ENCODE assay signal across 8 cellular contexts in the genomic region with DNA sequence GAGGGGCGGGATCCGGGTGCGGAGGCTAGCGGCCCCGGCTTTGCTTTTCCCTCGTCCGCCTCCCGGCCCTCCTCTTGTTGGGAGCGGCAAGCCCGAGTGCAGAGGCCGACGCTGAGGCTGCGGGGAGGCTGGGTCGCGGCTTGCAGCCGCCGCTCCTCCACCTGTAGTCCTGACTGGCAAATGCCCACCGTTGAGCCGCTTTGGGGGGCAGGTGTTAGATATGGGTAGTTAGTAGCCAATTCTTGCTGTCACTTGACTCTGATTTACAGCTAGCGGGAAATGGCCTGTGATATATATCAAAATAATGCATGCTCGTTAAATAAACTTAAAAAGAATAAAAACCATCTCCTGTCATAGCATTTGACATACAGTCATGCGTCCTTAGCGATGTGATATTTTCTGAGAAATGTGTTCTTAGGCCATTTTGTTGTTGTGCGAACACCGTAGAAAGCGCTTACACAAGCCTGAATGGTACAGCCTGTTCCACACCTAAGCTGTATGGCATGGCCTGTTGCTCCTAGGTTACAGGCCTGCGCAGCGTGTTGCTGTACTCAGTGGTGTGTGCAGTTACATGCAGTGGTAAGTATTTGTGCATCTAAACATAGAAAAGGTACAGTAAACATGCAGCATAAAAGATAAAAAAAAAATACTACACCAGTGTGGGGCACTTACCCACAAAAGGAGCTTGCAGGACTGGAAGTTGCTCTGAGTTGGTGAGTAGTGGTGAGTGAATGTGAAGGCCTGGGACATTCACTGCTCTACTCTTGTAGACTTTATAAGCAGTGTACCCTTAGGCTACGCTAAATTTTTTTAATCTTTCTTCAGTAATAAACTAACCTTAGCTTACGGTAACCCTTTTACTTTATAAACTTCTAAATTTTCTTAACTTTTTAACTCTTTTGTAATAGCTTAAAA. TPM values are rescaled to one million over a fixed set of nuclear protein-coding genes. Genes with fewer than 3 reads are reported as not detected.
DNase-seq lines count a peak whose midpoint lies in the region; ATAC-seq and TF ChIP-seq lines count a peak whose summit lies in the region.

No MANE protein-coding gene starts in this region.

- peaks cover 14 to 30% of the 10 kb centered on the region in 2 donors for H3K4me1 Mint-ChIP-seq in stimulated activated naive B cell treated with anti-CD40 and anti-IgM and Interleukin-4, amounts not matched to agents 10 μg/mL and 1 μg/mL and 100 μg/mL, for 72 hours

- ATAC-seq in GM21717 (IDR thresholded peaks at IDR 0.05; ENCODE audit: unreplicated experiment): peak; percentile 33
- peak in 1 of 2 donors; percentile 22 for ATAC-seq in stimulated activated naive B cell treated with anti-CD40 and anti-IgM and Interleukin-4, amounts not matched to agents 10 μg/mL and 1 μg/mL and 100 μg/mL, for 72 hours (replicated peaks)
- no peak for ATAC-seq in HG02588 (IDR thresholded peaks at IDR 0.05; ENCODE audit: unreplicated experiment)

- H3K4me3 ChIP-seq in Peyer's patch: peak overlapping the region; percentile 66 to 99 (median 88)

- H3K27me3 Mint-ChIP-seq in stimulated activated naive B cell treated with anti-CD40 and anti-IgM and Interleukin-4, amounts not matched to agents 10 μg/mL and 1 μg/mL and 100 μg/mL, for 72 hours: no peaks in the 10 kb centered on the region

- peaks cover 0 to 16% (median 0%) of the 10 kb centered on the region in 3 donors for H3K36me3 ChIP-seq in Peyer's patch

- H3K9me3 Mint-ChIP-seq in stimulated activated naive B cell treated with anti-CD40 and anti-IgM and Interleukin-4, amounts not matched to agents 10 μg/mL and 1 μg/mL and 100 μg/mL, for 72 hours: no peaks in the 10 kb centered on the region

- no peaks in the 10 kb centered on the region for H3K9me3 ChIP-seq in Peyer's patch

- H3K27ac ChIP-seq in C4-2B (peak overlapping the region; percentile 94), Peyer's patch (peak overlapping the region; percentile 95 to 98 (median 96)), caudate nucleus (ENCODE audit: low read depth, low read length) (peak overlapping the region; percentile 84), layer of hippocampus (ENCODE audit: low read depth, low read length) (peak overlapping the region; percentile 87)

- peaks cover 0 to 23% (median 0%) of the 10 kb centered on the region in 4 donors for H3K4me1 ChIP-seq in Peyer's patch

- DNase-seq in Peyer's patch (peak; percentile 49 to 66 (median 56)), caudate nucleus (lab: John Stamatoyannopoulos, UW) (no peak), COLO829 (ENCODE audit: low spot score) (no peak)
- no peak for DNase-seq in stimulated activated naive B cell treated with anti-CD40 and anti-IgM and Interleukin-4, amounts not matched to agents 10 μg/mL and 1 μg/mL and 100 μg/mL, for 72 hours

- no peak for TF ChIP-seq POLR2A in Peyer's patch (IDR thresholded peaks at IDR 0.05)

- H3K36me3 Mint-ChIP-seq in stimulated activated naive B cell treated with anti-CD40 and anti-IgM and Interleukin-4, amounts not matched to agents 10 μg/mL and 1 μg/mL and 100 μg/mL, for 72 hours: peaks cover 5 to 9% of the 10 kb centered on the region in 2 donors

- TF ChIP-seq CTCF in C4-2B (conservative IDR thresholded peaks at IDR 0.05) (no peak), Peyer's patch (IDR thresholded peaks at IDR 0.05) (peak in 1 of 6 experiments; percentile 1)

- H3K27ac Mint-ChIP-seq in stimulated activated naive B cell treated with anti-CD40 and anti-IgM and Interleukin-4, amounts not matched to agents 10 μg/mL and 1 μg/mL and 100 μg/mL, for 72 hours: peak overlapping the region; percentile 90

- peak overlapping the region; percentile 86 to 93 for H3K4me3 Mint-ChIP-seq in stimulated activated naive B cell treated with anti-CD40 and anti-IgM and Interleukin-4, amounts not matched to agents 10 μg/mL and 1 μg/mL and 100 μg/mL, for 72 hours

- H3K27me3 ChIP-seq in Peyer's patch (no peaks in the 10 kb centered on the region), layer of hippocampus (ENCODE audit: control insufficient read depth, insufficient read depth, low read length) (no peaks in the 10 kb centered on the region)

RNA-seq across cellular contexts. Expression of a gene that starts 0.9 kb away (rescaled TPM):
- total RNA-seq in Peyer's patch: 100 to 1,000 TPM in 1 of 4 donors, 10 to 100 TPM in 3; 50.3 to 115 (median 69.3) TPM

Comparison
In these comparisons a context has a peak if more than half of its experiments do, and no peak if none do; other contexts are left out.
1. DNase-seq: peak in Peyer's patch (3 of 3); none in caudate nucleus (0 of 61), stimulated activated naive B cell treated with anti-CD40 and anti-IgM and Interleukin-4, amounts not matched to agents 10 μg/mL and 1 μg/mL and 100 μg/mL, for 72 hours (single experiment) and COLO829 (single experiment).
2. Peak in every context shown above with its lines, with median percentiles within 50 percentile points of each other: H3K27ac ChIP-seq.